Comparison of ENCODE assay signal across 27 cellular contexts in genomic region chr3:195057716-195058115, GRCh38.
"Had no signal": no experiment of that assay in that cellular context is flagged by ENCODE, and none has a peak within 500 bp of the region (broad histone marks: within the 10 kb centered on the region; RNA-seq: fewer than 3 reads in every experiment).

No MANE protein-coding gene starts in this region.

- H3K4me3 ChIP-seq: body of pancreas, colonic mucosa had no signal

- H3K27ac Mint-ChIP-seq: activated B cell treated with CpG ODN at 0.5 μM for 24 hours; activated CD8-positive, alpha-beta T cell treated with anti-CD3 and anti-CD28 coated beads for 36 hours; activated naive CD8-positive, alpha-beta T cell; activated T-helper 17 cell treated with anti-CD3 and anti-CD28 coated beads, Interleukin-2, amount 50 U/mL, for 72 hours; T-helper 2 cell treated with Interferon-gamma antibody and Interleukin-4, amounts not matched to agents 5 μg/mL and 100 μg/mL, for 36 hours had no signal

- H3K9me3 ChIP-seq: body of pancreas, colonic mucosa had no signal

- H3K4me1 ChIP-seq: body of pancreas, colonic mucosa had no signal

- DNase-seq: activated B cell treated with CpG ODN at 0.5 μM for 24 hours; activated CD4-positive, alpha-beta T cell treated with anti-CD3 and anti-CD28 coated beads for 48 hours; activated CD4-positive, alpha-beta T cell treated with anti-CD3 and anti-CD28 coated beads, Interleukin-2, amount 50 U/mL, for 1 hour; activated CD4-positive, alpha-beta T cell treated with anti-CD3 and anti-CD28 coated beads, Interleukin-2, amount 50 U/mL, for 48 hours; activated CD8-positive, alpha-beta memory T cell treated with anti-CD3 and anti-CD28 coated beads for 24 hours; activated CD8-positive, alpha-beta T cell treated with anti-CD3 and anti-CD28 coated beads for 36 hours; activated effector memory CD4-positive, alpha-beta T cell treated with Interleukin-2 at 50 U/mL for 16 hours; activated gamma-delta T cell treated with Interleukin-2 at 50 U/mL for 16 hours; activated naive CD4-positive, alpha-beta T cell treated with anti-CD3 and anti-CD28 coated beads, Interleukin-2, amount 50 U/mL, for 16 hours; activated naive CD4-positive, alpha-beta T cell treated with Interleukin-2 at 50 U/mL for 16 hours; activated T-cell treated with anti-CD3 and anti-CD28 coated beads, Interleukin-2, amount 50 U/mL, for 4 hours; amniotic stem cell; anterior cingulate cortex; body of pancreas; caudate nucleus; colonic mucosa; effector CD8-positive, alpha-beta T cell; foreskin fibroblast; T-helper 1 cell; T-helper 17 cell; T1000; WERI-Rb-1 had no signal

- ATAC-seq: activated CD4-positive, CD25-positive, alpha-beta regulatory T cell treated with anti-CD3 and anti-CD28 coated beads, Interleukin-2, amount 50 U/mL, for 24 hours; activated CD8-positive, alpha-beta T cell treated with anti-CD3 and anti-CD28 coated beads for 36 hours; activated T-cell treated with anti-CD3 and anti-CD28 coated beads, Interleukin-2, amount 50 U/mL, for 4 hours; activated T-helper 17 cell treated with anti-CD3 and anti-CD28 coated beads, Interleukin-2, amount 50 U/mL, for 72 hours; body of pancreas; esophagus mucosa; T-helper 17 cell had no signal

- H3K4me3 Mint-ChIP-seq: activated B cell treated with CpG ODN at 0.5 μM for 24 hours; activated CD8-positive, alpha-beta T cell treated with anti-CD3 and anti-CD28 coated beads for 36 hours; activated naive CD8-positive, alpha-beta T cell; activated T-cell treated with anti-CD3 and anti-CD28 coated beads, Interleukin-2, amount 50 U/mL, for 4 hours; activated T-helper 17 cell treated with anti-CD3 and anti-CD28 coated beads, Interleukin-2, amount 50 U/mL, for 72 hours; T-helper 17 cell; T-helper 2 cell treated with Interferon-gamma antibody and Interleukin-4, amounts not matched to agents 5 μg/mL and 100 μg/mL, for 36 hours had no signal

- H3K27ac ChIP-seq: body of pancreas, colonic mucosa, WERI-Rb-1 had no signal

- H3K36me3 ChIP-seq: colonic mucosa, WERI-Rb-1 had no signal

- H3K9me3 Mint-ChIP-seq: activated B cell treated with CpG ODN at 0.5 μM for 24 hours; activated CD8-positive, alpha-beta T cell treated with anti-CD3 and anti-CD28 coated beads for 36 hours; activated T-cell treated with anti-CD3 and anti-CD28 coated beads, Interleukin-2, amount 50 U/mL, for 4 hours; activated T-helper 17 cell treated with anti-CD3 and anti-CD28 coated beads, Interleukin-2, amount 50 U/mL, for 72 hours; T-helper 2 cell treated with Interferon-gamma antibody and Interleukin-4, amounts not matched to agents 5 μg/mL and 100 μg/mL, for 36 hours had no signal

- H3K4me1 Mint-ChIP-seq: activated B cell treated with CpG ODN at 0.5 μM for 24 hours; activated T-helper 17 cell treated with anti-CD3 and anti-CD28 coated beads, Interleukin-2, amount 50 U/mL, for 72 hours; T-helper 17 cell had no signal

- H3K36me3 Mint-ChIP-seq: activated naive CD8-positive, alpha-beta T cell had no signal

- H3K27me3 ChIP-seq: body of pancreas, colonic mucosa had no signal
